ENCODE assay signal across 8 cellular contexts in the genomic region with DNA sequence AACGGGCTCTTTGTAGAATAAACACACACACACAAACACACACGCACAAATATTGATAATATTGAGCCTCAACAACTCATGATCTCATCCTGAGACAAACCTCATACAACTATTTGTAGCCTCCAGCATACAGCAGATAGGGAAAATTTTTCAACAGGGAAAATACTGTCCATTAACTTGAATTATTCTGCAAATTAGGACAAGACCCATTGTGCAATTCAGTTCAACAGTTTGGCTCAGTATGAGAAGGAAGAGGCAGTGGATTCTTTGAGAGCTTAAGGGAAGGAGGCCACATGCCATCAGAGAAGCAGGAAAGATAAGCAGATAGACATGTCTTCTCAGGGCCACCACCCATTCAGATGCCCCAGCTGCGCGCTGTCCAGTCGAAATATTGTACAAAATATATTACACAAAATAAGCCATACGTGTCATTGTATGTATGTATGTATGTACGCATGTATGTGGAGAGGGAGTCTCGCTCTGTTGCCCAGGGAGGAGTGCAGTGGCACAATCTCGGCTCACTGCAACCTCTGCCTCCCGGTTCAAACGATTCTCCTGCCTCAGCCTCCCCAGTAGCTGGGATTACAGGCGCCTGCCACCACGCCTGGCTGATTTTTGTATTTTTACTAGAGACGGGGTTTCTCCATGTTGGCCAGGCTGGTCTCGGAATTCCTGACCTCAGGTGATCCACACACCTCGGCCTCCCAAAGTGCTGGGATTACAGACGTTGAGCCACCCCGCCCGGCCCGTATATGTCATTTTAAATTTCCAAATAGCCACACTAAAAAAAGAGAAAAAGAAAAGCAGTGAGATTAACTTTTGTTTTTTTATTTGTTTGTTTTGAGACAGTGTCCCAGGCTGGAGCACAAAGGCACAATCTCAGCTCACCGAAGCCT. TPM values are rescaled to one million over a fixed set of nuclear protein-coding genes. Genes with fewer than 3 reads are reported as not detected.
A peak's percentile ranks its signal among the peaks of the same experiment; 100 is the strongest.
DNase-seq lines count a peak whose midpoint lies in the region; ATAC-seq, FAIRE-seq and TF ChIP-seq lines count a peak whose summit lies in the region.

No MANE protein-coding gene starts in this region.

- H3K36me3 ChIP-seq in BJ (ENCODE audit: control insufficient read depth, insufficient read depth, low read length): no peaks in the 10 kb centered on the region

- FAIRE-seq in GM19239 (lab: Jason Lieb, UNC): no peak

- peaks cover 47 to 85% (median 83%) of the 10 kb centered on the region in 4 donors for H3K4me1 Mint-ChIP-seq in naive thymus-derived CD8-positive, alpha-beta T cell

- peak overlapping the region; percentile 67 for H3K27ac ChIP-seq in caudate nucleus (ENCODE audit: low read depth, low read length)

- peak overlapping the region; percentile 81 to 97 (median 92) for H3K27ac Mint-ChIP-seq in naive thymus-derived CD8-positive, alpha-beta T cell

- no peak for TF ChIP-seq CTCF in BJ (IDR thresholded peaks at IDR 0.05; ENCODE audit: insufficient read depth, low read depth, low read length)

- CTCF ChIA-PET in BJ (lab: Yijun Ruan, JAX): interaction anchor here (0.8 to 3.8 kb wide), 4 partner anchors 8 to 52 kb away, joined by 3 to 24 read pairs (median 10); a partner anchor contains a TSS

- POLR2A ChIA-PET in BJ (lab: Charles Lee): no interaction called here
- POLR2A ChIA-PET in naive thymus-derived CD8-positive, alpha-beta T cell (lab: Charles Lee): interaction anchor here (1.0 to 4.3 kb wide), 2 partner anchors 9 to 52 kb away, joined by 3 to 60 read pairs; a partner anchor contains a TSS

- ATAC-seq in naive thymus-derived CD8-positive, alpha-beta T cell: no peak

- H3K27me3 Mint-ChIP-seq in naive thymus-derived CD8-positive, alpha-beta T cell: no peaks in the 10 kb centered on the region

- H3K27me3 ChIP-seq in BJ (ENCODE audit: control insufficient read depth, insufficient read depth, low read length): no peaks in the 10 kb centered on the region

- H3K36me3 Mint-ChIP-seq in naive thymus-derived CD8-positive, alpha-beta T cell: peaks cover 0 to 14% (median 0%) of the 10 kb centered on the region in 3 donors

- DNase-seq in BJ (ENCODE audit: low read depth) (no peak), caudate nucleus (lab: John Stamatoyannopoulos, UW) (no peak), NCI-H1417 (lab: John Stamatoyannopoulos, UW) (no peak), NCI-H1436 (lab: John Stamatoyannopoulos, UW) (no peak), cerebellum (ENCODE audit: low spot score) (no peak), GM19239 (ENCODE audit: insufficient read length, low spot score) (no peak)
- no peak for DNase-seq in Jurkat, Clone E6-1 (ENCODE audit: low read depth, low spot score)
- no peak for DNase-seq in naive thymus-derived CD8-positive, alpha-beta T cell

- no peaks in the 10 kb centered on the region for H3K9me3 Mint-ChIP-seq in naive thymus-derived CD8-positive, alpha-beta T cell

- H3K4me3 ChIP-seq in BJ (ENCODE audit: low read depth, low read length): peak overlapping the region; percentile 85
- H3K4me3 ChIP-seq in Jurkat, Clone E6-1 (ENCODE audit: low read length): peak overlapping the region; percentile 87

- H3K4me3 Mint-ChIP-seq in naive thymus-derived CD8-positive, alpha-beta T cell: peak overlapping the region; percentile 87 to 95 (median 92)

RNA-seq across cellular contexts. Expression of a gene that starts 1.8 kb away (rescaled TPM):
- 30.4 and 54.9 TPM in 2 replicates for polyA plus RNA-seq in BJ (2011; rRNA removed)
- 25.5 and 31.2 TPM in 2 replicates for polyA minus RNA-seq in BJ (2011; rRNA and poly(A)+ RNA removed)
- polyA plus RNA-seq in Jurkat, Clone E6-1 (2012; ENCODE audit: insufficient read depth, insufficient read length): 47.5 TPM
- 10 to 100 TPM; 71.0 to 72.2 TPM for total RNA-seq in naive thymus-derived CD8-positive, alpha-beta T cell
- 10 to 100 TPM; 29.7 to 35.1 (median 32.3) TPM for polyA plus RNA-seq in naive thymus-derived CD8-positive, alpha-beta T cell
- total RNA-seq in cerebellum: 75.3 TPM

RNA-seq across cellular contexts. Expression of a gene that starts 52.6 kb away (rescaled TPM):
- polyA plus RNA-seq in BJ (2011; rRNA removed): 41.6 and 45.1 TPM in 2 replicates
- polyA minus RNA-seq in BJ (2011; rRNA and poly(A)+ RNA removed): 18.6 and 24.5 TPM in 2 replicates
- 17.9 TPM for polyA plus RNA-seq in Jurkat, Clone E6-1 (2012; ENCODE audit: insufficient read depth, insufficient read length)
- total RNA-seq in naive thymus-derived CD8-positive, alpha-beta T cell: 10 to 100 TPM; 35.3 to 41.8 TPM
- polyA plus RNA-seq in naive thymus-derived CD8-positive, alpha-beta T cell: 10 to 100 TPM; 31.8 to 46.8 (median 35.4) TPM
- total RNA-seq in cerebellum: 22.2 TPM

RNA-seq across cellular contexts. Expression of a gene that starts 56.1 kb away (rescaled TPM):
- 36.4 and 82.8 TPM in 2 replicates for polyA plus RNA-seq in BJ (2011; rRNA removed)
- 21.4 and 21.6 TPM in 2 replicates for polyA minus RNA-seq in BJ (2011; rRNA and poly(A)+ RNA removed)
- polyA plus RNA-seq in Jurkat, Clone E6-1 (2012; ENCODE audit: insufficient read depth, insufficient read length): 216 TPM
- 100 to 1,000 TPM; 238 to 252 TPM for total RNA-seq in naive thymus-derived CD8-positive, alpha-beta T cell
- polyA plus RNA-seq in naive thymus-derived CD8-positive, alpha-beta T cell: 100 to 1,000 TPM; 256 to 353 (median 337) TPM
- 55.4 TPM for total RNA-seq in cerebellum
